8 cellular contexts compared by ENCODE assay signal in genomic region chr13:28753208-28753892, GRCh38. TPM values are rescaled to one million over a fixed set of nuclear protein-coding genes. Genes with fewer than 3 reads are reported as not detected.
DNase-seq lines count a peak whose midpoint lies in the region; ATAC-seq and TF ChIP-seq lines count a peak whose summit lies in the region.

No MANE protein-coding gene starts in this region.

- intact Hi-C loops in Panc1 (cut with micrococcal nuclease; ENCODE audit: unreplicated experiment), result no loop called here

- H3K27ac ChIP-seq in Panc1 (ENCODE audit: low read length), result peak overlapping the region; percentile 85

- BruUV-seq in Panc1 (replicated peaks; lab: Mats Ljungman, UMichigan), result no TSS peak

- DNase-seq in ELF-1 (ENCODE audit: low read depth, low spot score), result peak; percentile 84
- DNase-seq in Panc1 (ENCODE audit: low read depth, low spot score), result peak; percentile 8
- peak; percentile 95 for DNase-seq in fibroblast of gingiva (ENCODE audit: low read depth)
- no peak for DNase-seq in progenitor cell of endocrine pancreas (ENCODE audit: low spot score, unreplicated experiment)
- DNase-seq in activated naive CD4-positive, alpha-beta T cell treated with Interleukin-2 at 50 U/mL for 16 hours, result no peak
- no peak for DNase-seq in DMS79 treated with DMSO at 0.1 percent for 48 hours (lab: John Stamatoyannopoulos, UW)

- H3K36me3 Mint-ChIP-seq in progenitor cell of endocrine pancreas (ENCODE audit: insufficient read depth), result no peaks in the 10 kb centered on the region

- ATAC-seq in Panc1 (peak; percentile 95), GM19455 (IDR thresholded peaks at IDR 0.05; ENCODE audit: unreplicated experiment) (no peak), GM18907 (IDR thresholded peaks at IDR 0.05; ENCODE audit: unreplicated experiment) (no peak)

- H3K27me3 Mint-ChIP-seq in progenitor cell of endocrine pancreas, result no peaks in the 10 kb centered on the region

- no peak overlapping the region for H3K4me3 ChIP-seq in Panc1 (ENCODE audit: low read depth in 2 of 2, low read length in 2 of 2)

- CTCF ChIA-PET in Panc1 (lab: Charles Lee), result no interaction called here

- no peak for TF ChIP-seq CTCF in Panc1 (IDR thresholded peaks at IDR 0.05)
- TF ChIP-seq CTCF in progenitor cell of endocrine pancreas (IDR thresholded peaks at IDR 0.05; ENCODE audit: unreplicated experiment), result no peak

- peaks cover 10% of the 10 kb centered on the region for H3K9me3 Mint-ChIP-seq in progenitor cell of endocrine pancreas (ENCODE audit: low read depth)

- H3K36me3 ChIP-seq in Panc1 (ENCODE audit: control insufficient read depth, insufficient read depth, low read length), result no peaks in the 10 kb centered on the region

- no peak overlapping the region for H3K4me3 Mint-ChIP-seq in progenitor cell of endocrine pancreas (ENCODE audit: low read depth)

- POLR2A ChIA-PET in Panc1 (lab: Charles Lee), result interaction anchor here (0.5 kb wide), 1 partner anchor 31 kb away, joined by 3 read pairs; no protein-coding TSS in a partner anchor

- peaks cover 10% of the 10 kb centered on the region for H3K4me1 ChIP-seq in Panc1 (ENCODE audit: control insufficient read depth, insufficient read depth, low read length)

- in situ Hi-C loops in Panc1 (cut with HindIII; ENCODE audit: low pct_unique_long_range_greater_than_20kb, low sequenced_read_pairs), result no loop called here

- H3K27me3 ChIP-seq in Panc1 (ENCODE audit: control insufficient read depth, insufficient read depth, low read length), result no peaks in the 10 kb centered on the region

- H3K27ac Mint-ChIP-seq in progenitor cell of endocrine pancreas, result peak overlapping the region; percentile 86

- peaks cover 6% of the 10 kb centered on the region for H3K4me1 Mint-ChIP-seq in progenitor cell of endocrine pancreas (ENCODE audit: low read depth)

- peaks cover 3% of the 10 kb centered on the region for H3K9me3 ChIP-seq in Panc1 (ENCODE audit: control insufficient read depth, insufficient read depth, low read depth, low read length)

RNA-seq across cellular contexts. Expression of gene SLC46A3, which starts 34.6 kb away (rescaled TPM):
- total RNA-seq in Panc1 (2021; ENCODE audit: unreplicated experiment) (5.5 TPM), progenitor cell of endocrine pancreas (3.3 and 3.5 TPM in 2 replicates)
- polyA plus RNA-seq in Panc1 (2012; ENCODE audit: insufficient read length), result 4.8 TPM

Comparison
In these comparisons a context has a peak if more than half of its experiments do, and no peak if none do; other contexts are left out.
1. DNase-seq: peak in ELF-1 (single experiment), Panc1 (single experiment) and fibroblast of gingiva (single experiment); none in progenitor cell of endocrine pancreas (single experiment), activated naive CD4-positive, alpha-beta T cell treated with Interleukin-2 at 50 U/mL for 16 hours (single experiment) and DMS79 treated with DMSO at 0.1 percent for 48 hours (single experiment).